In genomic region chr16:53081032-53081424, GRCh38 we compare ENCODE assay signal across 10 cellular contexts. TPM values are rescaled to one million over a fixed set of nuclear protein-coding genes. Genes with fewer than 3 reads are reported as not detected.
A peak's percentile ranks its signal among the peaks of the same experiment; 100 is the strongest.
DNase-seq lines count a peak whose midpoint lies in the region; ATAC-seq, FAIRE-seq and TF ChIP-seq lines count a peak whose summit lies in the region.
"Had no signal": no experiment of that assay in that cellular context is flagged by ENCODE, and none has a peak within 500 bp of the region (broad histone marks: within the 10 kb centered on the region; RNA-seq: fewer than 3 reads in every experiment).

No MANE protein-coding gene starts in this region.

- H3K9ac ChIP-seq in PC-3 (ENCODE audit: low read length) (no peak overlapping the region), endodermal cell (ENCODE audit: extremely low read depth, low read length, poor library complexity, severe bottlenecking) (no peak overlapping the region), mucosa of rectum (ENCODE audit: low read depth in 1 of 2, low read length in 2 of 2) (no peak overlapping the region)

- H2AFZ ChIP-seq in PC-3 (ENCODE audit: low read length): no peak overlapping the region

- no peaks in the 10 kb centered on the region for H4K20me1 ChIP-seq in PC-3 (ENCODE audit: low read length)

- BruUV-seq in PC-3 (replicated peaks; lab: Mats Ljungman, UMichigan): no TSS peak

- peaks cover 37% of the 10 kb centered on the region for H3K4me1 Mint-ChIP-seq in endodermal cell

- no peak for TF ChIP-seq CTCF in PC-3 (conservative IDR thresholded peaks at IDR 0.05; ENCODE audit: low read depth, low read length)
- TF ChIP-seq CTCF in endodermal cell (conservative IDR thresholded peaks at IDR 0.05): no peak

- H3K27ac ChIP-seq in PC-3 (ENCODE audit: low read length) (peak overlapping the region; percentile 72), endodermal cell (ENCODE audit: low read depth, low read length) (peak overlapping the region; percentile 92), mucosa of rectum (ENCODE audit: low read depth in 2 of 2, low read length in 2 of 2) (peak overlapping the region; percentile 44 to 54), temporal lobe (ENCODE audit: low read depth, low read length) (peak overlapping the region; percentile 52)

- H3K27me3 ChIP-seq in PC-3 (ENCODE audit: low read length) (no peaks in the 10 kb centered on the region), endodermal cell (ENCODE audit: control insufficient read depth, insufficient read depth, low read length, poor library complexity, severe bottlenecking) (peaks cover 6% of the 10 kb centered on the region), mucosa of rectum (ENCODE audit: control insufficient read depth in 2 of 2, insufficient read depth in 2 of 2, low read length in 2 of 2) (no peaks in the 10 kb centered on the region)

- no peak overlapping the region for H3K4me3 Mint-ChIP-seq in endodermal cell
- H3K4me3 Mint-ChIP-seq: stimulated activated naive B cell treated with anti-CD40 and anti-IgM and Interleukin-4, amounts not matched to agents 10 μg/mL and 1 μg/mL and 100 μg/mL, for 72 hours had no signal

- POLR2A ChIA-PET in PC-3 (lab: Charles Lee; ENCODE audit: unreplicated experiment): no interaction called here

- intact Hi-C loops in PC-3 (cut with micrococcal nuclease): loop anchor here (2.0 kb wide), 1 partner anchor 26 kb away; the partner anchor contains the start of gene CHD9

- ATAC-seq in PC-3: no peak
- ATAC-seq in GM21360 (IDR thresholded peaks at IDR 0.05; ENCODE audit: unreplicated experiment): no peak
- ATAC-seq: stimulated activated naive B cell treated with anti-CD40 and anti-IgM and Interleukin-4, amounts not matched to agents 10 μg/mL and 1 μg/mL and 100 μg/mL, for 72 hours had no signal

- peak overlapping the region; percentile 61 for H3K4me2 ChIP-seq in PC-3 (ENCODE audit: low read length)

- peaks cover 3% of the 10 kb centered on the region; the same call in 1 of the 2 replicates for H3K79me2 ChIP-seq in PC-3 (ENCODE audit: low read length)

- H3K27me3 Mint-ChIP-seq in endodermal cell (ENCODE audit: insufficient read depth): peaks cover 11% of the 10 kb centered on the region
- H3K27me3 Mint-ChIP-seq: stimulated activated naive B cell treated with anti-CD40 and anti-IgM and Interleukin-4, amounts not matched to agents 10 μg/mL and 1 μg/mL and 100 μg/mL, for 72 hours had no signal

- H3K9me2 ChIP-seq in PC-3 (replicated peaks; ENCODE audit: low read length): no peaks in the 10 kb centered on the region

- H3K9me3 ChIP-seq in PC-3 (ENCODE audit: low read length): no peaks in the 10 kb centered on the region
- peaks cover 10% of the 10 kb centered on the region for H3K9me3 ChIP-seq in endodermal cell (ENCODE audit: control insufficient read depth, low read length)
- H3K9me3 ChIP-seq in mucosa of rectum (ENCODE audit: control insufficient read depth in 2 of 2, low read length in 2 of 2): no peaks in the 10 kb centered on the region

- peaks cover 20% of the 10 kb centered on the region for H3K36me3 Mint-ChIP-seq in endodermal cell (ENCODE audit: low read depth)

- CTCF ChIA-PET in PC-3 (lab: Charles Lee): interaction anchor here (0.7 kb wide), 1 partner anchor 26 kb away, joined by 4 read pairs; no protein-coding TSS in a partner anchor

- peaks cover 19% of the 10 kb centered on the region for H3K4me1 ChIP-seq in PC-3 (ENCODE audit: insufficient read depth, low read length)
- H3K4me1 ChIP-seq in endodermal cell (ENCODE audit: control insufficient read depth, insufficient read depth, low read length): no peaks in the 10 kb centered on the region
- peaks cover 9 to 16% of the 10 kb centered on the region in 2 donors for H3K4me1 ChIP-seq in mucosa of rectum (ENCODE audit: control insufficient read depth in 2 of 2, insufficient read depth in 2 of 2, low read length in 2 of 2)

- H3K9me3 Mint-ChIP-seq in endodermal cell: peaks cover 9% of the 10 kb centered on the region

- no peak overlapping the region for H3K27ac Mint-ChIP-seq in endodermal cell
- H3K27ac Mint-ChIP-seq: stimulated activated naive B cell treated with anti-CD40 and anti-IgM and Interleukin-4, amounts not matched to agents 10 μg/mL and 1 μg/mL and 100 μg/mL, for 72 hours had no signal

- no peak for DNase-seq in PC-3
- no peak for DNase-seq in endodermal cell
- DNase-seq in activated CD4-positive, alpha-beta T cell treated with anti-CD3 and anti-CD28 coated beads for 4 hours: no peak
- no peak for DNase-seq in GM19239 (ENCODE audit: insufficient read length, low spot score)
- no peak for DNase-seq in cerebellar cortex (ENCODE audit: low spot score)
- DNase-seq: Kasumi-1; stimulated activated naive B cell treated with anti-CD40 and anti-IgM and Interleukin-4, amounts not matched to agents 10 μg/mL and 1 μg/mL and 100 μg/mL, for 72 hours had no signal

- H3F3A ChIP-seq in PC-3 (ENCODE audit: low read length, unreplicated experiment): no peaks in the 10 kb centered on the region

- H3K4me3 ChIP-seq in PC-3 (ENCODE audit: low read length) (peak overlapping the region; percentile 47; the same call in 1 of the 2 replicates), endodermal cell (ENCODE audit: low read length) (no peak overlapping the region), mucosa of rectum (ENCODE audit: low read length in 2 of 2) (no peak overlapping the region)

- FAIRE-seq in GM19239 (lab: Jason Lieb, UNC): no peak

- H3K36me3 ChIP-seq in PC-3 (ENCODE audit: low read depth, low read length): no peaks in the 10 kb centered on the region
- peaks cover 4% of the 10 kb centered on the region for H3K36me3 ChIP-seq in endodermal cell (ENCODE audit: control insufficient read depth, insufficient read depth, low read length)
- no peaks in the 10 kb centered on the region for H3K36me3 ChIP-seq in mucosa of rectum (ENCODE audit: control insufficient read depth in 2 of 2, insufficient read depth in 2 of 2, low read length in 2 of 2)

RNA-seq across cellular contexts. Expression of gene CHD9, which starts 26.2 kb away (rescaled TPM):
- 13.3 and 19.5 TPM in 2 replicates for total RNA-seq in PC-3 (2014; rRNA removed)
- total RNA-seq in endodermal cell: 10 to 100 TPM; 36.8 to 40.5 TPM
- polyA plus RNA-seq in endodermal cell (2013, experiment 1 of 2): 39.3 TPM
- 41.4 TPM for polyA plus RNA-seq in endodermal cell (2013, experiment 2 of 2)
- total RNA-seq in temporal lobe: 156 TPM

RNA-seq across cellular contexts. Expression of gene CHD9NB, which starts 28.3 kb away (rescaled TPM):
- 0.40 TPM in 1 of 2 replicates, not detected in the other for total RNA-seq in PC-3 (2014; rRNA removed)
- total RNA-seq in endodermal cell: 10 to 100 TPM; 13.1 to 14.9 TPM
- polyA plus RNA-seq in endodermal cell (2013, experiment 1 of 2): 2.8 TPM
- 3.0 TPM for polyA plus RNA-seq in endodermal cell (2013, experiment 2 of 2)
- 0.25 TPM for total RNA-seq in temporal lobe

Comparison
In these comparisons a context has a peak if more than half of its experiments do, and no peak if none do; other contexts are left out.
1. RNA of gene CHD9NB, which starts 28.3 kb away (total RNA-seq): 13.1 to 14.9 TPM in endodermal cell; 0.40 TPM in PC-3 and 0.25 TPM in temporal lobe (single experiment); every median in the first group is over 10 times any median in the second.
2. Peak in every context shown above with its lines, with median percentiles within 50 percentile points of each other: H3K27ac ChIP-seq.